In genomic region chr12:124852329-124852831, GRCh38 we compare ENCODE assay signal across 1 cellular context.
A peak's percentile ranks its signal among the peaks of the same experiment; 100 is the strongest.
TF ChIP-seq lines count a peak whose summit lies in the region.

No MANE protein-coding gene starts in this region.

TF ChIP-seq in HepG2, 621 proteins besides CTCF, POLR2A, EP300 and RAD21 (continued from another document and continues in another):
- TF ChIP-seq ZBTB33 (CRISPR knock-in tag; IDR thresholded peaks at IDR 0.05) (peak; percentile 88), BCL6 (CRISPR knock-in tag; IDR thresholded peaks at IDR 0.05) (peak; percentile 91), HES4 (CRISPR knock-in tag; IDR thresholded peaks at IDR 0.05; ENCODE audit: borderline replicate concordance) (no peak), ZNF331 (CRISPR knock-in tag; IDR thresholded peaks at IDR 0.05) (peak; percentile 87; the same call in 1 of the 2 replicates), MXI1 (IDR thresholded peaks at IDR 0.05; ENCODE audit: borderline replicate concordance, low read depth, low read length) (peak; percentile 51; the same call in 1 of the 3 replicates), MYPOP (CRISPR knock-in tag; IDR thresholded peaks at IDR 0.05) (0 out of 2 replicates have a peak, but pooled peaks have one; percentile 53), ZNF792 (CRISPR knock-in tag; IDR thresholded peaks at IDR 0.05) (peak; percentile 85), ZNF740 (CRISPR knock-in tag; IDR thresholded peaks at IDR 0.05) (no peak), MEF2D (CRISPR knock-in tag; IDR thresholded peaks at IDR 0.05) (peak; percentile 93), MAFK (conservative IDR thresholded peaks at IDR 0.05 in 1 of 2, IDR thresholded peaks at IDR 0.05 in 1 of 2; ENCODE audit: low read length in 2 of 2) (no peak), ZNF460 (CRISPR knock-in tag; IDR thresholded peaks at IDR 0.05; ENCODE audit: borderline replicate concordance) (peak; percentile 77; the same call in 1 of the 2 replicates), ASH2L (IDR thresholded peaks at IDR 0.05; ENCODE audit: insufficient read length, low read depth, low read length) (peak; percentile 68), ELK4 (CRISPR knock-in tag; IDR thresholded peaks at IDR 0.05; ENCODE audit: borderline replicate concordance) (no peak), HDAC1 (CRISPR knock-in tag; IDR thresholded peaks at IDR 0.05) (peak; percentile 95), ZNF616 (CRISPR knock-in tag; IDR thresholded peaks at IDR 0.05; ENCODE audit: low read depth) (no peak), YY1 (IDR thresholded peaks at IDR 0.05; ENCODE audit: insufficient read depth, insufficient replicate concordance, low read depth, low read length) (peak; percentile 28), RBAK (CRISPR knock-in tag; IDR thresholded peaks at IDR 0.05) (peak; percentile 67; the same call in 1 of the 2 replicates), STAG1 (CRISPR knock-in tag; IDR thresholded peaks at IDR 0.05) (no peak; the same call in 1 of the 2 replicates), ZNF569 (CRISPR knock-in tag; IDR thresholded peaks at IDR 0.05; ENCODE audit: borderline replicate concordance) (no peak), HIVEP1 (CRISPR knock-in tag; IDR thresholded peaks at IDR 0.05) (peak; percentile 98), HNF1A (IDR thresholded peaks at IDR 0.05; ENCODE audit: low read depth) (peak; percentile 53), HNF1A (CRISPR knock-in tag; IDR thresholded peaks at IDR 0.05; ENCODE audit: borderline replicate concordance) (peak; percentile 85), ARID4A (CRISPR knock-in tag; IDR thresholded peaks at IDR 0.05; ENCODE audit: borderline replicate concordance) (peak; percentile 75; the same call in 1 of the 2 replicates), ZBTB34 (CRISPR knock-in tag; IDR thresholded peaks at IDR 0.05) (no peak), ZNF562 (CRISPR knock-in tag; IDR thresholded peaks at IDR 0.05; ENCODE audit: borderline replicate concordance) (no peak), TEF (CRISPR knock-in tag; IDR thresholded peaks at IDR 0.05) (peak; percentile 98), ZNF687 (CRISPR knock-in tag; IDR thresholded peaks at IDR 0.05) (peak; percentile 98), ATF7 (IDR thresholded peaks at IDR 0.05) (no peak), ATF7 (CRISPR knock-in tag; IDR thresholded peaks at IDR 0.05) (peak; percentile 67; the same call in 1 of the 2 replicates), KLF13 (CRISPR knock-in tag; IDR thresholded peaks at IDR 0.05) (no peak), TBL1XR1 (IDR thresholded peaks at IDR 0.05; ENCODE audit: borderline replicate concordance, low read length, partially characterized antibody) (peak; percentile 91), ZBTB37 (CRISPR knock-in tag; IDR thresholded peaks at IDR 0.05) (peak; percentile 55)
